Comparison of ENCODE assay signal across 27 cellular contexts in genomic region chr1:36533897-36534296, GRCh38. TPM values are rescaled to one million over a fixed set of nuclear protein-coding genes. Genes with fewer than 3 reads are reported as not detected.
"Had no signal": no experiment of that assay in that cellular context is flagged by ENCODE, and none has a peak within 500 bp of the region (broad histone marks: within the 10 kb centered on the region; RNA-seq: fewer than 3 reads in every experiment).

No MANE protein-coding gene starts in this region.

- FAIRE-seq: kidney had no signal

- H3K27ac Mint-ChIP-seq: naive thymus-derived CD4-positive, alpha-beta T cell; nephron; neural progenitor cell; stimulated activated naive B cell treated with anti-CD40 and anti-IgM and Interleukin-4, amounts not matched to agents 10 μg/mL and 1 μg/mL and 100 μg/mL, for 72 hours; stimulated activated naive CD8-positive, alpha-beta T cell treated with anti-CD3 and anti-CD28 coated beads, Interleukin-15, Interleukin-2, amounts not matched to agents 100 ng/mL and 50 ng/mL, for 24 hours had no signal

- H2AFZ ChIP-seq: neural progenitor cell, parathyroid adenoma had no signal

- H3K27me3 ChIP-seq: neural progenitor cell, upper lobe of right lung, uterus had no signal

- H3K4me1 Mint-ChIP-seq: naive thymus-derived CD4-positive, alpha-beta T cell; nephron; stimulated activated naive B cell treated with anti-CD40 and anti-IgM and Interleukin-4, amounts not matched to agents 10 μg/mL and 1 μg/mL and 100 μg/mL, for 72 hours had no signal

- H3K9me3 ChIP-seq: gastrocnemius medialis, left lung, psoas muscle, transverse colon, upper lobe of right lung, uterus had no signal

- H3K36me3 ChIP-seq: gastrocnemius medialis, left lung, neural progenitor cell, spleen, transverse colon, upper lobe of right lung, uterus had no signal

- DNase-seq: dorsolateral prefrontal cortex; effector CD4-positive, alpha-beta T cell; foreskin fibroblast; gastrocnemius medialis; kidney; left lung; mesenchymal stem cell; midbrain; naive thymus-derived CD4-positive, alpha-beta T cell; psoas muscle; right cardiac atrium; stimulated activated CD4-positive, alpha-beta T cell treated with anti-CD3 and anti-CD28 coated beads, Interleukin-4, amount 100 ng/mL, for 4 hours; stimulated activated naive B cell treated with anti-CD40 and anti-IgM and Interleukin-4, amounts not matched to agents 10 μg/mL and 1 μg/mL and 100 μg/mL, for 72 hours; transverse colon; upper lobe of right lung; uterus had no signal

- H3K4me1 ChIP-seq: gastrocnemius medialis, left lung, neural progenitor cell, parathyroid adenoma, psoas muscle, spleen, transverse colon, upper lobe of right lung, uterus had no signal

- H3K4me3 ChIP-seq: dorsolateral prefrontal cortex, gastrocnemius medialis, left lung, neural progenitor cell, psoas muscle, skin epidermis, spleen, transverse colon, upper lobe of right lung, uterus had no signal

- H3K9me3 Mint-ChIP-seq: nephron; neural progenitor cell; stimulated activated naive CD8-positive, alpha-beta T cell treated with anti-CD3 and anti-CD28 coated beads, Interleukin-15, Interleukin-2, amounts not matched to agents 100 ng/mL and 50 ng/mL, for 24 hours had no signal

- H3K27ac ChIP-seq: dorsolateral prefrontal cortex, epithelial cell of prostate, gastrocnemius medialis, left lung, neural progenitor cell, parathyroid adenoma, psoas muscle, skin epidermis, spleen, transverse colon, upper lobe of right lung, uterus had no signal

- H3K36me3 Mint-ChIP-seq: naive thymus-derived CD4-positive, alpha-beta T cell; neural progenitor cell; stimulated activated naive B cell treated with anti-CD40 and anti-IgM and Interleukin-4, amounts not matched to agents 10 μg/mL and 1 μg/mL and 100 μg/mL, for 72 hours had no signal

- H3K4me3 Mint-ChIP-seq: naive thymus-derived CD4-positive, alpha-beta T cell; nephron; neural progenitor cell; stimulated activated naive B cell treated with anti-CD40 and anti-IgM and Interleukin-4, amounts not matched to agents 10 μg/mL and 1 μg/mL and 100 μg/mL, for 72 hours; stimulated activated naive CD8-positive, alpha-beta T cell treated with anti-CD3 and anti-CD28 coated beads, Interleukin-15, Interleukin-2, amounts not matched to agents 100 ng/mL and 50 ng/mL, for 24 hours had no signal

- H3K79me2 ChIP-seq: parathyroid adenoma had no signal

- H3K9ac ChIP-seq: neural progenitor cell, parathyroid adenoma had no signal

- H3K4me2 ChIP-seq: neural progenitor cell had no signal

- ATAC-seq: esophagus mucosa; gastrocnemius medialis; left lung; naive thymus-derived CD4-positive, alpha-beta T cell; psoas muscle; right cardiac atrium; stimulated activated naive B cell treated with anti-CD40 and anti-IgM and Interleukin-4, amounts not matched to agents 10 μg/mL and 1 μg/mL and 100 μg/mL, for 72 hours; upper lobe of right lung had no signal

RNA-seq across cellular contexts. Expression of gene CSF3R, which starts 51.2 kb away (rescaled TPM):
- total RNA-seq: glomerular endothelial cell, lung microvascular endothelial cell, osteoblast had no signal
